Comparison of ENCODE assay signal across 1 cellular context in the genomic region with DNA sequence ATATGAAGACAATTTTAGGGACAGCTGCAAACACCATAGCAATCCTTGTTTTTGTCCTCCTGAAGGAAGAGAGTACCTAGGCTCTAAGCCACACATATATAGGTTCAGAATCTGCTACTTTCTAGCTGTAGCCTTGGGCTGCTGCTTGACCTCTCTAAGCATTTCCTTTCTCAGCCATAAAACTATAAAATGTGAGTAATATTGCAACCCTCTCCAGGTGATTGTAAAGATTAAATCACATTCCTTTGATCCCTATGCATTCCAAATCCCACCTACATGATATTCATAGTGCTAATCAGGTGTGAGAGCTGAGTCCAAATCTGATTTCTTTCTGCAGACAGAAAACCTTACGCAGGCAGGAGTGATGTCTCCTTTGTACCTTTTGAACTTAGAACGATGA.
TF ChIP-seq lines count a peak whose summit lies in the region.

No MANE protein-coding gene starts in this region.

TF ChIP-seq in HCT116, 20 proteins besides CTCF, POLR2A, EP300 and RAD21 (continued from another document):
- TF ChIP-seq, protein P1, sequence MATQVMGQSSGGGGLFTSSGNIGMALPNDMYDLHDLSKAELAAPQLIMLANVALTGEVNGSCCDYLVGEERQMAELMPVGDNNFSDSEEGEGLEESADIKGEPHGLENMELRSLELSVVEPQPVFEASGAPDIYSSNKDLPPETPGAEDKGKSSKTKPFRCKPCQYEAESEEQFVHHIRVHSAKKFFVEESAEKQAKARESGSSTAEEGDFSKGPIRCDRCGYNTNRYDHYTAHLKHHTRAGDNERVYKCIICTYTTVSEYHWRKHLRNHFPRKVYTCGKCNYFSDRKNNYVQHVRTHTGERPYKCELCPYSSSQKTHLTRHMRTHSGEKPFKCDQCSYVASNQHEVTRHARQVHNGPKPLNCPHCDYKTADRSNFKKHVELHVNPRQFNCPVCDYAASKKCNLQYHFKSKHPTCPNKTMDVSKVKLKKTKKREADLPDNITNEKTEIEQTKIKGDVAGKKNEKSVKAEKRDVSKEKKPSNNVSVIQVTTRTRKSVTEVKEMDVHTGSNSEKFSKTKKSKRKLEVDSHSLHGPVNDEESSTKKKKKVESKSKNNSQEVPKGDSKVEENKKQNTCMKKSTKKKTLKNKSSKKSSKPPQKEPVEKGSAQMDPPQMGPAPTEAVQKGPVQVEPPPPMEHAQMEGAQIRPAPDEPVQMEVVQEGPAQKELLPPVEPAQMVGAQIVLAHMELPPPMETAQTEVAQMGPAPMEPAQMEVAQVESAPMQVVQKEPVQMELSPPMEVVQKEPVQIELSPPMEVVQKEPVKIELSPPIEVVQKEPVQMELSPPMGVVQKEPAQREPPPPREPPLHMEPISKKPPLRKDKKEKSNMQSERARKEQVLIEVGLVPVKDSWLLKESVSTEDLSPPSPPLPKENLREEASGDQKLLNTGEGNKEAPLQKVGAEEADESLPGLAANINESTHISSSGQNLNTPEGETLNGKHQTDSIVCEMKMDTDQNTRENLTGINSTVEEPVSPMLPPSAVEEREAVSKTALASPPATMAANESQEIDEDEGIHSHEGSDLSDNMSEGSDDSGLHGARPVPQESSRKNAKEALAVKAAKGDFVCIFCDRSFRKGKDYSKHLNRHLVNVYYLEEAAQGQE (IDR thresholded peaks at IDR 0.05; ENCODE audit: low read depth) = no peak
- TF ChIP-seq EZH2phosphoT487 (IDR thresholded peaks at IDR 0.05; ENCODE audit: borderline replicate concordance) = no peak
- TF ChIP-seq, protein P2, sequence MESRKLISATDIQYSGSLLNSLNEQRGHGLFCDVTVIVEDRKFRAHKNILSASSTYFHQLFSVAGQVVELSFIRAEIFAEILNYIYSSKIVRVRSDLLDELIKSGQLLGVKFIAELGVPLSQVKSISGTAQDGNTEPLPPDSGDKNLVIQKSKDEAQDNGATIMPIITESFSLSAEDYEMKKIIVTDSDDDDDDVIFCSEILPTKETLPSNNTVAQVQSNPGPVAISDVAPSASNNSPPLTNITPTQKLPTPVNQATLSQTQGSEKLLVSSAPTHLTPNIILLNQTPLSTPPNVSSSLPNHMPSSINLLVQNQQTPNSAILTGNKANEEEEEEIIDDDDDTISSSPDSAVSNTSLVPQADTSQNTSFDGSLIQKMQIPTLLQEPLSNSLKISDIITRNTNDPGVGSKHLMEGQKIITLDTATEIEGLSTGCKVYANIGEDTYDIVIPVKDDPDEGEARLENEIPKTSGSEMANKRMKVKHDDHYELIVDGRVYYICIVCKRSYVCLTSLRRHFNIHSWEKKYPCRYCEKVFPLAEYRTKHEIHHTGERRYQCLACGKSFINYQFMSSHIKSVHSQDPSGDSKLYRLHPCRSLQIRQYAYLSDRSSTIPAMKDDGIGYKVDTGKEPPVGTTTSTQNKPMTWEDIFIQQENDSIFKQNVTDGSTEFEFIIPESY (IDR thresholded peaks at IDR 0.05; ENCODE audit: extremely low read depth, insufficient replicate concordance, low read length) = no peak
